Comparison of ENCODE assay signal across 8 cellular contexts in the genomic region with DNA sequence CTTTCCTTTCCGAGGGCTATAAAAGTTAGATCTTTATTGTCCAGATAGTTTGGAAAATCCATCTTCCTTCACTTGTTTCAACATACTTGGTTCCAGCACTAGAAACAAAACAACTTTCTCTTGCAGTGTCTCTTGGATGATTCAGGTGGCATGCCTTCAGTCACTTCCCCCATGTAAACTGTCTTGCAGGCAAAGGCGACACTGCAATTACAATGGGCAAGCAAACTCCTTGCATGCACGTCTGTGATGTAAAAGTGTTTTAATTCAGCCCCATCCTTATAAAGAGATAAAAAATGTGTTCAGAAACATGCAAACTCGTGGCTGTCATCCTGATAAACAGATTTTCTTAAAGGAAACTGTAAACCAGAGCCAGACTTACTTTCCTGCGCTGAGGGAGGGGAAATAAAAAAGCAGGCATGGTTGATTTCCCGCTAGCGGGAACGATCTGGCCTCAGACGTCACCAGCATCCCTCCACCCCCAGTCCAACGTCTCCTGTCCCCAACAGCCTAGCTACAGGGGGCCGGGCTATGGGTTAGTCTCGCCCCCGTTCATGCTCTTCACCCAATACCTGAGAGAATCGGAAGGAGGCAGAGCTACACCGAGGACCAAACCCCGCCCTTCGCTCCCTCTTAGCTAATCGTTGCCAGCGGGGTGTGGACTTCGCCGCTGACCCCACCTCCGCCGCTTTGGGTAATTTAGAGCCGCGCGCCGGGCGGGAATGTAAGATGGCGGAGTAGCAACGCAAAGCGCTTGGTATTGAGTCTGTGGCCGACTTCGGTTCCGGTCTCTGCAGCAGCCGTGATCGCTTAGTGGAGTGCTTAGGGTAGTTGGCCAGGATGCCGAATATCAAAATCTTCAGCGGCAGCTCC. TPM values are rescaled to one million over a fixed set of nuclear protein-coding genes. Genes with fewer than 3 reads are reported as not detected.
A peak's percentile ranks its signal among the peaks of the same experiment; 100 is the strongest.
DNase-seq lines count a peak whose midpoint lies in the region; ATAC-seq and TF ChIP-seq lines count a peak whose summit lies in the region.

A gene (plus strand): TSS at position 719 of the 870 bp plus-strand sequence. CDS start 119 bp downstream, at position 838.

- H3K9me3 ChIP-seq in PC-3 (ENCODE audit: low read length) = no peaks in the 10 kb centered on the region
- no peaks in the 10 kb centered on the region for H3K9me3 ChIP-seq in mucosa of rectum (ENCODE audit: control insufficient read depth in 2 of 2, low read length in 2 of 2)

- H2AFZ ChIP-seq in PC-3 (ENCODE audit: low read length) = peak within 1 kb of the TSS; percentile 79

- H3F3A ChIP-seq in PC-3 (ENCODE audit: low read length, unreplicated experiment) = peaks cover 7% of the 10 kb centered on the region

- intact Hi-C loops in PC-3 (cut with micrococcal nuclease) = loop anchor here (1.0 to 2.0 kb wide), 2 partner anchors 57 to 85 kb away; no protein-coding TSS in a partner anchor

- no peaks in the 10 kb centered on the region for H3K27me3 ChIP-seq in PC-3 (ENCODE audit: low read length)
- no peaks in the 10 kb centered on the region for H3K27me3 ChIP-seq in mucosa of rectum (ENCODE audit: control insufficient read depth in 2 of 2, insufficient read depth in 2 of 2, low read length in 2 of 2)

- peak within 1 kb of the TSS; percentile 89 for H3K4me3 ChIP-seq in PC-3 (ENCODE audit: low read length)
- H3K4me3 ChIP-seq in epithelial cell of proximal tubule (ENCODE audit: low read depth, low read length) = peak within 1 kb of the TSS; percentile 62
- H3K4me3 ChIP-seq in mucosa of rectum (ENCODE audit: low read length in 2 of 2) = peak within 1 kb of the TSS; percentile 73 to 80

- H4K20me1 ChIP-seq in PC-3 (ENCODE audit: low read length) = peaks cover 29% of the 10 kb centered on the region

- BruUV-seq in PC-3 (replicated peaks; lab: Mats Ljungman, UMichigan) = no TSS peak

- H3K27ac ChIP-seq in PC-3 (ENCODE audit: low read length) (peak within 1 kb of the TSS; percentile 82), mucosa of rectum (ENCODE audit: low read depth in 2 of 2, low read length in 2 of 2) (peak within 1 kb of the TSS; percentile 55 to 57)

- H3K4me1 ChIP-seq in PC-3 (ENCODE audit: insufficient read depth, low read length) (peaks cover 37% of the 10 kb centered on the region), mucosa of rectum (ENCODE audit: control insufficient read depth in 2 of 2, insufficient read depth in 2 of 2, low read length in 2 of 2) (no peaks in the 10 kb centered on the region)

- peak within 1 kb of the TSS; percentile 99 for H3K4me2 ChIP-seq in PC-3 (ENCODE audit: low read length)

- H3K9ac ChIP-seq in PC-3 (ENCODE audit: low read length) (peak within 1 kb of the TSS; percentile 90), mucosa of rectum (ENCODE audit: low read depth in 1 of 2, low read length in 2 of 2) (peak within 1 kb of the TSS; percentile 35 to 46)

- TF ChIP-seq CTCF in PC-3 (conservative IDR thresholded peaks at IDR 0.05; ENCODE audit: low read depth, low read length) (no peak), epithelial cell of proximal tubule (conservative IDR thresholded peaks at IDR 0.05; ENCODE audit: low read depth, low read length) (no peak)

- H3K36me3 ChIP-seq in PC-3 (ENCODE audit: low read depth, low read length) = no peaks in the 10 kb centered on the region
- H3K36me3 ChIP-seq in mucosa of rectum (ENCODE audit: control insufficient read depth in 2 of 2, insufficient read depth in 2 of 2, low read length in 2 of 2) = no peaks in the 10 kb centered on the region

- DNase-seq in DMS114 treated with DMSO at 0.1 percent for 48 hours (lab: John Stamatoyannopoulos, UW; ENCODE audit: unreplicated experiment) (peak; percentile 97), PC-3 (peak; percentile 96), activated T-cell treated with anti-CD3 and anti-CD28 coated beads for 48 hours (ENCODE audit: low read depth) (peak; percentile 81), epithelial cell of proximal tubule (ENCODE audit: low read depth) (peak; percentile 59)
- peak; percentile 87 for DNase-seq in stimulated activated CD8-positive, alpha-beta memory T cell treated with anti-CD3 and anti-CD28 coated beads, Interleukin-4, amount 100 ng/mL, for 48 hours

- POLR2A ChIA-PET in PC-3 (lab: Charles Lee; ENCODE audit: unreplicated experiment) = interaction anchor here (0.5 to 1.0 kb wide), 9 partner anchors 14 to 628 kb away, joined by 3 to 11 read pairs (median 4); a partner anchor contains a TSS

- ATAC-seq in GM21576 (IDR thresholded peaks at IDR 0.05; ENCODE audit: unreplicated experiment) (peak; percentile 100), PC-3 (peak; percentile 94)

- TF ChIP-seq RAD21 in Ishikawa (IDR thresholded peaks at IDR 0.05; ENCODE audit: low read depth) = no peak

- CTCF ChIA-PET in PC-3 (lab: Charles Lee) = interaction anchor here (0.6 to 1.5 kb wide), 4 partner anchors 27 to 88 kb away, joined by 3 to 7 read pairs (median 4); no protein-coding TSS in a partner anchor

- peaks cover 47% of the 10 kb centered on the region for H3K79me2 ChIP-seq in PC-3 (ENCODE audit: low read length)

- no peaks in the 10 kb centered on the region for H3K9me2 ChIP-seq in PC-3 (replicated peaks; ENCODE audit: low read length)

- no peak for TF ChIP-seq EP300 in Ishikawa (IDR thresholded peaks at IDR 0.05; ENCODE audit: borderline replicate concordance)

TF ChIP-seq in Ishikawa, 13 proteins besides CTCF, POLR2A, EP300 and RAD21:
- no peak for TF ChIP-seq NFIC (IDR thresholded peaks at IDR 0.05)
- no peak for TF ChIP-seq EGR1 (IDR thresholded peaks at IDR 0.05)
- TF ChIP-seq TAF1 (IDR thresholded peaks at IDR 0.05; ENCODE audit: low read depth) = peak; percentile 61; the same call in 1 of the 2 replicates
- TF ChIP-seq CREB1 (IDR thresholded peaks at IDR 0.05; ENCODE audit: low read depth) = no peak
- no peak for TF ChIP-seq TCF12 (IDR thresholded peaks at IDR 0.05; ENCODE audit: low read depth)
- TF ChIP-seq TEAD4 (IDR thresholded peaks at IDR 0.05) = peak; percentile 64
- TF ChIP-seq, protein P1, sequence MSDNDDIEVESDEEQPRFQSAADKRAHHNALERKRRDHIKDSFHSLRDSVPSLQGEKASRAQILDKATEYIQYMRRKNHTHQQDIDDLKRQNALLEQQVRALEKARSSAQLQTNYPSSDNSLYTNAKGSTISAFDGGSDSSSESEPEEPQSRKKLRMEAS (IDR thresholded peaks at IDR 0.05) = peak; percentile 57
- peak; percentile 88 for TF ChIP-seq YY1 (IDR thresholded peaks at IDR 0.05; ENCODE audit: low read depth)
TF ChIP-seq in Ishikawa: peak in this region for 4.

RNA-seq across cellular contexts. Expression of the gene that starts here (rescaled TPM):
- total RNA-seq in PC-3 (2014; rRNA removed) (57.0 and 70.8 TPM in 2 replicates), epithelial cell of proximal tubule (36.3 and 40.5 TPM in 2 replicates)

Comparison
In these comparisons a context has a peak if more than half of its experiments do, and no peak if none do; other contexts are left out.
1. Peak in every context shown above with its lines: DNase-seq, ATAC-seq, H3K4me3 ChIP-seq and H3K27ac ChIP-seq.